ENCODE assay signal across 27 cellular contexts in the genomic region with DNA sequence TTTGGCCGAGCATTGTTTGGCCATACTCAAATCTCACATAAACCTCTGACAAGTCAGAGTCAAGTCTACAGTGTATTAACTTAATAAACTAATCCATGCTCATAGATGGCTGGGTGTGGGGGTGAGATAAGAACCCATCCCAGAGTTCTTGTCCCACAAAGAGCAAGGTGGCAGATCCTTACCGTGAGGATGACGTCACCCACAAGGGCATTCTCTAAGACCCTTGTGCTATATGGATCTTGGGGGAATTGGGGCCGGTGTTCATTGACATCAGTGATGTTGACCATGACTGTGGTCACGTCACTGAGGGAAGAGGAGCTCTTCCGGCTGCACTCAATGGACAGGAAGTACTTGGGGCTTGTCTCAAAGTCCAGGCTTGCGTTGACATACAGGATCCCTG.
"Had no signal": no experiment of that assay in that cellular context is flagged by ENCODE, and none has a peak within 500 bp of the region (broad histone marks: within the 10 kb centered on the region; RNA-seq: fewer than 3 reads in every experiment).

No MANE protein-coding gene starts in this region.

- DNase-seq: activated B cell treated with CpG ODN at 0.5 μM for 24 hours; activated CD4-positive, alpha-beta T cell treated with anti-CD3 and anti-CD28 coated beads for 48 hours; activated CD4-positive, alpha-beta T cell treated with anti-CD3 and anti-CD28 coated beads, Interleukin-2, amount 50 U/mL, for 1 hour; activated CD4-positive, alpha-beta T cell treated with anti-CD3 and anti-CD28 coated beads, Interleukin-2, amount 50 U/mL, for 48 hours; activated CD8-positive, alpha-beta memory T cell treated with anti-CD3 and anti-CD28 coated beads for 24 hours; activated CD8-positive, alpha-beta T cell treated with anti-CD3 and anti-CD28 coated beads for 36 hours; activated effector memory CD4-positive, alpha-beta T cell treated with Interleukin-2 at 50 U/mL for 16 hours; activated naive CD4-positive, alpha-beta T cell treated with anti-CD3 and anti-CD28 coated beads for 36 hours; activated naive CD8-positive, alpha-beta T cell treated with anti-CD3 and anti-CD28 coated beads for 36 hours; activated naive CD8-positive, alpha-beta T cell treated with anti-CD3 and anti-CD28 coated beads, Interleukin-2, amount 50 U/mL, for 24 hours; activated T-cell treated with anti-CD3 and anti-CD28 coated beads, Interleukin-2, amount 50 U/mL, for 4 hours; adrenal gland; amygdala; aorta; body of pancreas; central memory CD4-positive, alpha-beta T cell; cerebellar nuclear complex; colonic mucosa; dorsolateral prefrontal cortex; effector memory CD4-positive, alpha-beta T cell; endodermal cell; foreskin fibroblast; head of caudate nucleus; T1000; WERI-Rb-1 had no signal

- H3K36me3 ChIP-seq: adrenal gland, cardiac muscle cell, colonic mucosa, WERI-Rb-1 had no signal

- H3K9me3 ChIP-seq: adrenal gland, body of pancreas, colonic mucosa had no signal

- H3K27me3 ChIP-seq: adrenal gland, body of pancreas, cardiac muscle cell, colonic mucosa, dorsolateral prefrontal cortex had no signal

- H3K4me3 ChIP-seq: adrenal gland, body of pancreas, cardiac muscle cell, colonic mucosa, dorsolateral prefrontal cortex had no signal

- H3K27ac ChIP-seq: adrenal gland, body of pancreas, cardiac muscle cell, colonic mucosa, dorsolateral prefrontal cortex, WERI-Rb-1 had no signal

- FAIRE-seq: frontal cortex had no signal

- H3K4me1 ChIP-seq: adrenal gland, body of pancreas, colonic mucosa had no signal
